Comparison of ENCODE assay signal across 18 cellular contexts in the genomic region with DNA sequence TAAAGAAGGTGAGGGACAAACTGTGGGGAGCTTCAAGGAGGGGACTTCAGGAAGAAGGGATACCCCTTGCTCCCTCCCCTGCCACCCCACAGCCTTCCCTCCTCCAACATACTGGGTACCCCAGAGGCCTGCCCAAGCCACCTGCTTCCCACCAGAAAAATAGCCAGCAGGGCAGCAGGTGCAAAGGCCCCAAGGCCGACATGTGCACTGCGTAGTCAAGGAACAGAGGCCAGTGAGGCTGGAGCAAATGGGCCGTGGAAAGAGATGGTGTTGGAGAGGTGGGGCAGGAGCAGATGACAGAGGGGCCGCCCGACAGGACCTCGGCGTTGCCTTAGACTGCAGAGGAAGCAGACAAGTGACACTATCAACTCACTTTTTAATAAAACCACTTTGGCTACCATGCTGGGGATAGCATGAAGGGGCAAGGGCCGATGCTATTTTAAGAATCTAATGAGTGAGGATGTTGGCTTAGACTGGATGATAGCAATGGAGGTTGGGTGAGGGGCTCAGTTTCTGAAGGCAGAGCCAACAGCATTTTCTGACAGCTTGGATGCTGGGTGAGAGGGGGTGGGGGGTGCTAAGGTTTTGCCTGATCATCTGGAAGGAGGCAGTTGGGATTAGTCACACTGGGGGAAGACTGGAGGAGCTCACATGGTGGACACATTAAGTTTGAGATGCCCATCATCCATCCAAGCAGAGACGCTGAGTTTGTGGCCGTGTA.
A peak's percentile ranks its signal among the peaks of the same experiment; 100 is the strongest.
DNase-seq lines count a peak whose midpoint lies in the region; ATAC-seq and TF ChIP-seq lines count a peak whose summit lies in the region.
"Had no signal": no experiment of that assay in that cellular context is flagged by ENCODE, and none has a peak within 500 bp of the region (broad histone marks: within the 10 kb centered on the region; RNA-seq: fewer than 3 reads in every experiment).

No MANE protein-coding gene starts in this region.

- H4K8ac ChIP-seq in mesenchymal stem cell (ENCODE audit: low read length): peak overlapping the region; percentile 14

- H3K27me3 Mint-ChIP-seq in T-helper 17 cell: no peaks in the 10 kb centered on the region
- H3K27me3 Mint-ChIP-seq: CD8-positive, alpha-beta memory T cell had no signal

- TF ChIP-seq EP300 in stomach (IDR thresholded peaks at IDR 0.05): no peak

- H3K4me2 ChIP-seq in mesenchymal stem cell (ENCODE audit: low read length, poor library complexity, severe bottlenecking): no peak overlapping the region

- 92% methylated on average over 6 of the region's 10 CpGs for WGBS in mesenchymal stem cell
- 92 to 96% (median 94%) methylated on average over 10 of the region's 10 CpGs for WGBS in stomach, 5 donors

- no peak for DNase-seq in activated naive CD4-positive, alpha-beta T cell treated with anti-CD3 and anti-CD28 coated beads, Interleukin-2, amount 50 U/mL, for 72 hours (ENCODE audit: low spot score in 2 of 2)
- DNase-seq in activated naive CD4-positive, alpha-beta T cell (lab: John Stamatoyannopoulos, UW): no peak
- DNase-seq in T-helper 17 cell: no peak
- no peak for DNase-seq in mesenchymal stem cell
- DNase-seq in stomach: no peak
- DNase-seq in cerebellum (ENCODE audit: low spot score): no peak
- DNase-seq in RKO (ENCODE audit: low spot score): no peak
- DNase-seq: activated CD8-positive, alpha-beta memory T cell treated with anti-CD3 and anti-CD28 coated beads, Interleukin-2, amount 10 ng/mL, durations not matched to agents 7 days and 5 days; CD8-positive, alpha-beta memory T cell; DMS79 treated with DMSO at 0.1 percent for 48 hours; left ventricle myocardium inferior; NCI-H1105; NCI-H526 had no signal

- no peaks in the 10 kb centered on the region for H3K36me3 Mint-ChIP-seq in activated naive CD4-positive, alpha-beta T cell treated with anti-CD3 and anti-CD28 coated beads, Interleukin-2, amount 50 U/mL, for 72 hours
- no peaks in the 10 kb centered on the region for H3K36me3 Mint-ChIP-seq in T-helper 17 cell (ENCODE audit: low read depth)
- H3K36me3 Mint-ChIP-seq: activated CD8-positive, alpha-beta memory T cell treated with anti-CD3 and anti-CD28 coated beads, Interleukin-2, amount 10 ng/mL, durations not matched to agents 7 days and 5 days; CD8-positive, alpha-beta memory T cell had no signal

- H2BK12ac ChIP-seq in mesenchymal stem cell (ENCODE audit: low read length in 2 of 2): peak overlapping the region in 1 of 2 experiments; percentile 42

- TF ChIP-seq CTCF in stomach (IDR thresholded peaks at IDR 0.05): no peak

- H3K27ac Mint-ChIP-seq in activated naive CD4-positive, alpha-beta T cell treated with anti-CD3 and anti-CD28 coated beads, Interleukin-2, amount 50 U/mL, for 72 hours: peak overlapping the region; percentile 17 to 18
- peak overlapping the region; percentile 69 for H3K27ac Mint-ChIP-seq in T-helper 17 cell
- H3K27ac Mint-ChIP-seq: activated CD8-positive, alpha-beta memory T cell treated with anti-CD3 and anti-CD28 coated beads, Interleukin-2, amount 10 ng/mL, durations not matched to agents 7 days and 5 days; activated T-helper 1 cell treated with anti-CD3 and anti-CD28 coated beads, Interleukin-12 subunit alpha, Interleukin-12 subunit beta, Interleukin-2, Interleukin-4 antibody, amounts not matched to agents 30 ng/mL and 10 ng/mL and 1 ng/mL, durations not matched to agents 14 hours and 24 hours and 36 hours had no signal

- no peak overlapping the region for H2BK5ac ChIP-seq in mesenchymal stem cell (ENCODE audit: low read depth, low read length, poor library complexity, severe bottlenecking)

- peaks cover 24% of the 10 kb centered on the region for H3K4me1 Mint-ChIP-seq in T-helper 17 cell

- H3K9me3 ChIP-seq in T-helper 17 cell (ENCODE audit: control insufficient read depth, low read length, poor library complexity, severe bottlenecking) (no peaks in the 10 kb centered on the region), mesenchymal stem cell (ENCODE audit: control insufficient read depth, low read length) (no peaks in the 10 kb centered on the region), stomach (no peaks in the 10 kb centered on the region)
- H3K9me3 ChIP-seq: left ventricle myocardium inferior, thoracic aorta had no signal

- no peak overlapping the region for H2BK15ac ChIP-seq in mesenchymal stem cell (ENCODE audit: low read depth, poor library complexity, severe bottlenecking)

- no peaks in the 10 kb centered on the region for H3K36me3 ChIP-seq in mesenchymal stem cell (ENCODE audit: control insufficient read depth in 1 of 2, insufficient read depth in 2 of 2, low read depth in 1 of 2, low read length in 2 of 2)
- H3K36me3 ChIP-seq in stomach: no peaks in the 10 kb centered on the region
- H3K36me3 ChIP-seq: left ventricle myocardium inferior, thoracic aorta had no signal

- no peak overlapping the region for H3K23ac ChIP-seq in mesenchymal stem cell (ENCODE audit: low read length in 2 of 2)

- no peak for ATAC-seq in activated naive CD4-positive, alpha-beta T cell treated with anti-CD3 and anti-CD28 coated beads, Interleukin-2, amount 50 U/mL, for 72 hours
- ATAC-seq in T-helper 17 cell (no peak), HG03097 (IDR thresholded peaks at IDR 0.05; ENCODE audit: low FRiP score, unreplicated experiment) (no peak)
- ATAC-seq: activated CD4-positive, CD25-positive, alpha-beta regulatory T cell treated with anti-CD3 and anti-CD28 coated beads, Interleukin-2, amount 50 U/mL, for 24 hours; activated CD8-positive, alpha-beta memory T cell treated with anti-CD3 and anti-CD28 coated beads, Interleukin-2, amount 10 ng/mL, durations not matched to agents 7 days and 5 days; HCT116 had no signal

- H3K4me3 ChIP-seq in mesenchymal stem cell (ENCODE audit: insufficient read depth in 1 of 2, low read depth in 1 of 2, low read length in 2 of 2): no peak overlapping the region
- H3K4me3 ChIP-seq in stomach: no peak overlapping the region
- H3K4me3 ChIP-seq: left ventricle myocardium inferior, thoracic aorta had no signal

- H3K27me3 ChIP-seq in mesenchymal stem cell (ENCODE audit: control insufficient read depth in 1 of 2, insufficient read depth in 1 of 2, low read length in 2 of 2) (no peaks in the 10 kb centered on the region), stomach (no peaks in the 10 kb centered on the region)

- H3K9ac ChIP-seq in mesenchymal stem cell (ENCODE audit: low read length): no peak overlapping the region

- no peaks in the 10 kb centered on the region for H3K9me3 Mint-ChIP-seq in activated naive CD4-positive, alpha-beta T cell treated with anti-CD3 and anti-CD28 coated beads, Interleukin-2, amount 50 U/mL, for 72 hours
- H3K9me3 Mint-ChIP-seq: activated T-helper 1 cell treated with anti-CD3 and anti-CD28 coated beads, Interleukin-12 subunit alpha, Interleukin-12 subunit beta, Interleukin-2, Interleukin-4 antibody, amounts not matched to agents 30 ng/mL and 10 ng/mL and 1 ng/mL, durations not matched to agents 14 hours and 24 hours and 36 hours; CD8-positive, alpha-beta memory T cell had no signal

- H3K4me1 ChIP-seq in mesenchymal stem cell (ENCODE audit: control insufficient read depth, insufficient read depth, low read depth, low read length) (peaks cover 17% of the 10 kb centered on the region), stomach (peaks cover 27 to 60% (median 44%) of the 10 kb centered on the region in 4 donors)

- no peak overlapping the region for H2AFZ ChIP-seq in mesenchymal stem cell (ENCODE audit: low read depth, low read length)

- TF ChIP-seq POLR2A in stomach (IDR thresholded peaks at IDR 0.05): no peak

- H3K14ac ChIP-seq in mesenchymal stem cell (ENCODE audit: low read length in 2 of 2): no peak overlapping the region

- peak overlapping the region; percentile 7 for H4K91ac ChIP-seq in mesenchymal stem cell (ENCODE audit: low read length)

- H3K79me1 ChIP-seq in mesenchymal stem cell (replicated peaks; ENCODE audit: low read length, poor library complexity, severe bottlenecking): no peaks in the 10 kb centered on the region

- no peak overlapping the region for H3K27ac ChIP-seq in mesenchymal stem cell (ENCODE audit: low read length, poor library complexity, severe bottlenecking)
- peak overlapping the region in 3 of 5 donors; percentile 47 to 92 (median 73) for H3K27ac ChIP-seq in stomach
- H3K27ac ChIP-seq: left ventricle myocardium inferior, thoracic aorta had no signal

- H2BK120ac ChIP-seq in mesenchymal stem cell (ENCODE audit: low read depth, low read length): no peak overlapping the region

- H2AK5ac ChIP-seq in mesenchymal stem cell (ENCODE audit: low read length, severe bottlenecking): no peak overlapping the region

- no peak overlapping the region for H3K18ac ChIP-seq in mesenchymal stem cell (ENCODE audit: low read depth in 1 of 2, low read length in 2 of 2)

- H3K4me3 Mint-ChIP-seq in T-helper 17 cell: no peak overlapping the region
- H3K4me3 Mint-ChIP-seq: activated CD8-positive, alpha-beta memory T cell treated with anti-CD3 and anti-CD28 coated beads, Interleukin-2, amount 10 ng/mL, durations not matched to agents 7 days and 5 days; activated T-helper 1 cell treated with anti-CD3 and anti-CD28 coated beads, Interleukin-12 subunit alpha, Interleukin-12 subunit beta, Interleukin-2, Interleukin-4 antibody, amounts not matched to agents 30 ng/mL and 10 ng/mL and 1 ng/mL, durations not matched to agents 14 hours and 24 hours and 36 hours; CD8-positive, alpha-beta memory T cell had no signal

- H3K4ac ChIP-seq in mesenchymal stem cell (ENCODE audit: low read depth in 1 of 2, low read length in 2 of 2): peak overlapping the region in 1 of 2 experiments; percentile 60

- intact Hi-C loops in stomach (cut with DNase I; ENCODE audit: low total_unique reads): no loop called here
